In the genomic region with DNA sequence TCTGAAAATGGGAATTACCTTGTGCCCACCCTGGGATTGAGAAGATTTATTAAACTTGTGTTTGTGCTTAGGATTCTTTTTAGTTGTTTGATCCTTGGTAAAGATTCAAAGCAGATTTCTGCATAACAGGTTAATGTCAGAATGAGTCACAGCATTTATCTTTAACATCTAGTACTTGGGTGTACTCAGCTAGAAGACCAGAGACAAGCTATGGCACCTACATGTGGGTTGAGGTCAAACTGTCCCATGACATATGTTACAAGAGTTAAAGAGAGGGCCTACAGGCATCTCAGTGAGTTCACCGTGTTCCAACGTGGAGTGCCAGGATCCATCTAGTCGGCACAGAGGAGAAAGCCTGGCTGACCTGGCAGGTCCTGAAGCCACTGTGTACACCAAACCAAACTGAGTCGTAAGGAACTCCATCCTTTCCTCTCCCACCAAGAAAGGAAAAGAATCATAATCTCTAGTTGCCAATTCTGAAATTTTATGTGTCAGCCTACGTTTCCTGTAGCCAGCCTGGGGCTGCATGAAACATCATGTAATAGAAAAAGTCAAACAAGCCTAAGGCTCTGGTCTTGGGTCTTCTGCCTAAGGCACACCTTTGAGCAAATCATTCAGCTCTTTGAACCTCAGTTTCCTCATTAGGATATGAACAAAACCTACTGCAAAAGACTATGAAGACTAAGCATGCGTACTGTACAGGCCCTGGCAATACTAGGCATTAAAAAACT, we compare ENCODE assay signal across 1 cellular context.
TF ChIP-seq lines count a peak whose summit lies in the region.

No MANE protein-coding gene starts in this region.

TF ChIP-seq in H1, 55 proteins besides CTCF, POLR2A, EP300 and RAD21 (continued from another document):
- TF ChIP-seq CHD2 (IDR thresholded peaks at IDR 0.05; ENCODE audit: low read length) (no peak), KDM4A (IDR thresholded peaks at IDR 0.05; ENCODE audit: low read depth, low read length, severe bottlenecking) (no peak), TAF1 (IDR thresholded peaks at IDR 0.05; ENCODE audit: low read depth, low read length) (no peak), FOSL1 (IDR thresholded peaks at IDR 0.05; ENCODE audit: insufficient read depth, low read depth, low read length) (no peak), RFX5 (IDR thresholded peaks at IDR 0.05; ENCODE audit: borderline replicate concordance, low read depth, low read length) (no peak), SP1 (IDR thresholded peaks at IDR 0.05; ENCODE audit: low read depth, low read length) (no peak), BACH1 (IDR thresholded peaks at IDR 0.05; ENCODE audit: low read length) (no peak), SP2 (IDR thresholded peaks at IDR 0.05; ENCODE audit: low read length) (no peak), JUN (IDR thresholded peaks at IDR 0.05; ENCODE audit: low read depth, low read length) (no peak), RXRA (IDR thresholded peaks at IDR 0.05; ENCODE audit: insufficient read depth, low read depth, low read length) (no peak), TAF7 (optimal IDR thresholded peaks at IDR 0.05; ENCODE audit: borderline replicate concordance, low read depth, low read length) (no peak), EZH2 (IDR thresholded peaks at IDR 0.05; ENCODE audit: low read depth, low read length, severe bottlenecking) (no peak)
- TF ChIP-seq, protein P1, sequence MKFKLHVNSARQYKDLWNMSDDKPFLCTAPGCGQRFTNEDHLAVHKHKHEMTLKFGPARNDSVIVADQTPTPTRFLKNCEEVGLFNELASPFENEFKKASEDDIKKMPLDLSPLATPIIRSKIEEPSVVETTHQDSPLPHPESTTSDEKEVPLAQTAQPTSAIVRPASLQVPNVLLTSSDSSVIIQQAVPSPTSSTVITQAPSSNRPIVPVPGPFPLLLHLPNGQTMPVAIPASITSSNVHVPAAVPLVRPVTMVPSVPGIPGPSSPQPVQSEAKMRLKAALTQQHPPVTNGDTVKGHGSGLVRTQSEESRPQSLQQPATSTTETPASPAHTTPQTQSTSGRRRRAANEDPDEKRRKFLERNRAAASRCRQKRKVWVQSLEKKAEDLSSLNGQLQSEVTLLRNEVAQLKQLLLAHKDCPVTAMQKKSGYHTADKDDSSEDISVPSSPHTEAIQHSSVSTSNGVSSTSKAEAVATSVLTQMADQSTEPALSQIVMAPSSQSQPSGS (IDR thresholded peaks at IDR 0.05; ENCODE audit: low read length): no peak
